Comparison of ENCODE assay signal across 9 cellular contexts in genomic region chr1:154157520-154158306, GRCh38. TPM values are rescaled to one million over a fixed set of nuclear protein-coding genes. Genes with fewer than 3 reads are reported as not detected.
A peak's percentile ranks its signal among the peaks of the same experiment; 100 is the strongest.
DNase-seq lines count a peak whose midpoint lies in the region; ATAC-seq and TF ChIP-seq lines count a peak whose summit lies in the region.
"Had no signal": no experiment of that assay in that cellular context is flagged by ENCODE, and none has a peak within 500 bp of the region (broad histone marks: within the 10 kb centered on the region; RNA-seq: fewer than 3 reads in every experiment).

No MANE protein-coding gene starts in this region.

- H3K23ac ChIP-seq in neuronal stem cell (ENCODE audit: low read depth, low read length, poor library complexity): no peak overlapping the region

- intact Hi-C loops in uterus (cut with DNase I; ENCODE audit: low total_unique reads): no loop called here

- H3K4me3 Mint-ChIP-seq in T-cell: peak overlapping the region; percentile 57 to 72 (median 67)
- H3K4me3 Mint-ChIP-seq in activated naive CD8-positive, alpha-beta T cell treated with anti-CD3 and anti-CD28 coated beads, Interleukin-2, amount 50 U/mL, for 24 hours: peak overlapping the region; percentile 64

- H3K36me3 ChIP-seq in neuronal stem cell (replicated peaks in 1 of 2; ENCODE audit: control insufficient read depth in 2 of 2, insufficient read depth in 2 of 2, low read length in 2 of 2) (peaks cover 17 to 87% of the 10 kb centered on the region in 2 donors), uterus (no peaks in the 10 kb centered on the region)

- peak overlapping the region; percentile 97 to 98 for H3K27ac Mint-ChIP-seq in T-cell
- peak overlapping the region; percentile 93 for H3K27ac Mint-ChIP-seq in activated naive CD8-positive, alpha-beta T cell treated with anti-CD3 and anti-CD28 coated beads, Interleukin-2, amount 50 U/mL, for 24 hours

- no peaks in the 10 kb centered on the region for H3K27me3 Mint-ChIP-seq in T-cell
- no peaks in the 10 kb centered on the region for H3K27me3 Mint-ChIP-seq in activated naive CD8-positive, alpha-beta T cell treated with anti-CD3 and anti-CD28 coated beads, Interleukin-2, amount 50 U/mL, for 24 hours

- no peak overlapping the region for H4K8ac ChIP-seq in neuronal stem cell (ENCODE audit: low read depth, low read length)

- H3K4me2 ChIP-seq in neuronal stem cell (ENCODE audit: insufficient read depth, low read length, poor library complexity, severe bottlenecking): no peak overlapping the region

- no peak overlapping the region for H2BK5ac ChIP-seq in neuronal stem cell (ENCODE audit: low read length)

- POLR2A ChIA-PET in T-cell (lab: Charles Lee): interaction anchor here (0.5 to 1.8 kb wide), 11 partner anchors 9 to 382 kb away, joined by 3 to 8 read pairs (median 4); partner anchors contain the start of genes SLC27A3 (in 1 of the 2) and UBAP2L (in 1 of the 2)

- H3K4ac ChIP-seq in neuronal stem cell (ENCODE audit: low read length): no peak overlapping the region

- no peak for TF ChIP-seq CTCF in uterus (IDR thresholded peaks at IDR 0.05)

- CTCF ChIA-PET in T-cell (lab: Charles Lee): interaction anchor here (0.5 to 1.5 kb wide), 11 partner anchors 11 to 214 kb away, joined by 3 to 12 read pairs (median 4); no protein-coding TSS in a partner anchor

- peaks cover 3 to 12% of the 10 kb centered on the region in 2 donors for H3K9me3 ChIP-seq in neuronal stem cell (replicated peaks in 1 of 2; ENCODE audit: control insufficient read depth in 2 of 2, insufficient read depth in 1 of 2, low read depth in 1 of 2, low read length in 2 of 2)
- no peaks in the 10 kb centered on the region for H3K9me3 ChIP-seq in uterus

- no peak for TF ChIP-seq POLR2A in uterus (IDR thresholded peaks at IDR 0.05)

- peak overlapping the region; percentile 62 for H3K27ac ChIP-seq in neuronal stem cell (replicated peaks; ENCODE audit: low read length)
- H3K27ac ChIP-seq in uterus: peak overlapping the region; percentile 36 to 86

- no peak overlapping the region for H2AFZ ChIP-seq in neuronal stem cell (ENCODE audit: low read length)

- H3K9me3 Mint-ChIP-seq in T-cell: peaks cover 0 to 4% (median 0%) of the 10 kb centered on the region in 3 donors
- peaks cover 16% of the 10 kb centered on the region for H3K9me3 Mint-ChIP-seq in activated naive CD8-positive, alpha-beta T cell treated with anti-CD3 and anti-CD28 coated beads, Interleukin-2, amount 50 U/mL, for 24 hours

- no CpG with 5 or more reads among the region's 7 CpGs for WGBS in neuronal stem cell (ENCODE audit: extremely low coverage in 2 of 2, insufficient read length in 2 of 2, insufficient replicate concordance in 1 of 2), 2 donors

- H3K9ac ChIP-seq in neuronal stem cell (ENCODE audit: low read depth, low read length, poor library complexity): no peak overlapping the region

- H3K27me3 ChIP-seq in neuronal stem cell (ENCODE audit: control insufficient read depth in 3 of 3, insufficient read depth in 3 of 3, low read depth in 1 of 3, low read length in 3 of 3): no peaks in the 10 kb centered on the region
- no peaks in the 10 kb centered on the region for H3K27me3 ChIP-seq in uterus

- H2BK12ac ChIP-seq in neuronal stem cell (ENCODE audit: low read length): no peak overlapping the region

- ATAC-seq in GM18517 (IDR thresholded peaks at IDR 0.05; ENCODE audit: unreplicated experiment): peak; percentile 62
- peak; percentile 69 for ATAC-seq in HG02938 (IDR thresholded peaks at IDR 0.05; ENCODE audit: unreplicated experiment)
- ATAC-seq in T-cell (replicated peaks in 1 of 4): peak; percentile 99
- peak; percentile 98 for ATAC-seq in activated naive CD8-positive, alpha-beta T cell treated with anti-CD3 and anti-CD28 coated beads, Interleukin-2, amount 50 U/mL, for 24 hours

- DNase-seq in T-cell: peak; percentile 38 to 89 (median 72)
- DNase-seq in activated naive CD8-positive, alpha-beta T cell treated with anti-CD3 and anti-CD28 coated beads, Interleukin-2, amount 50 U/mL, for 24 hours: peak; percentile 59
- peak; percentile 6 for DNase-seq in neuronal stem cell (ENCODE audit: low spot score)
- DNase-seq in uterus: peak in 1 of 2 donors; percentile 29
- DNase-seq in NCI-H2081 (lab: John Stamatoyannopoulos, UW): no peak
- no peak for DNase-seq in amniotic stem cell (lab: John Stamatoyannopoulos, UW)

- H3K36me3 Mint-ChIP-seq in T-cell: peaks cover 60% of the 10 kb centered on the region
- H3K36me3 Mint-ChIP-seq in activated naive CD8-positive, alpha-beta T cell treated with anti-CD3 and anti-CD28 coated beads, Interleukin-2, amount 50 U/mL, for 24 hours (ENCODE audit: low read depth): peaks cover 77% of the 10 kb centered on the region

- H3K4me1 ChIP-seq in neuronal stem cell (ENCODE audit: control insufficient read depth in 2 of 2, insufficient read depth in 1 of 2, low read depth in 1 of 2, low read length in 2 of 2): peaks cover 0 to 8% of the 10 kb centered on the region in 2 donors
- no peaks in the 10 kb centered on the region for H3K4me1 ChIP-seq in uterus

- H3K79me1 ChIP-seq in neuronal stem cell (ENCODE audit: low read depth, low read length): no peaks in the 10 kb centered on the region

- H2BK120ac ChIP-seq in neuronal stem cell (ENCODE audit: low read depth, low read length): no peak overlapping the region

- H3K4me1 Mint-ChIP-seq in T-cell: peaks cover 64 to 71% (median 70%) of the 10 kb centered on the region in 3 donors
- peaks cover 80% of the 10 kb centered on the region for H3K4me1 Mint-ChIP-seq in activated naive CD8-positive, alpha-beta T cell treated with anti-CD3 and anti-CD28 coated beads, Interleukin-2, amount 50 U/mL, for 24 hours

- no peak overlapping the region for H3K14ac ChIP-seq in neuronal stem cell (ENCODE audit: low read length)

- no peak overlapping the region for H3K4me3 ChIP-seq in neuronal stem cell (ENCODE audit: low read length in 2 of 2)
- H3K4me3 ChIP-seq in uterus: no peak overlapping the region

- H3K18ac ChIP-seq in neuronal stem cell (ENCODE audit: low read length): no peak overlapping the region

- H4K91ac ChIP-seq in neuronal stem cell (ENCODE audit: low read depth, low read length, poor library complexity): no peak overlapping the region

- no peak overlapping the region for H2BK15ac ChIP-seq in neuronal stem cell (ENCODE audit: low read length)

- H2AK5ac ChIP-seq in neuronal stem cell (ENCODE audit: low read depth, low read length): no peak overlapping the region

RNA-seq across cellular contexts. Expression of gene NUP210L, which starts 2.8 kb away (rescaled TPM):
- total RNA-seq in T-cell (under 1 TPM; 0.10 to 0.35 (median 0.18) TPM), uterus (under 1 TPM in 2 of 4 donors, not detected in 2; 0.09 to 0.21 TPM)
- not detected for polyA plus RNA-seq in neuronal stem cell (2013, experiment 1 of 2)
- not detected for polyA plus RNA-seq in neuronal stem cell (2013, experiment 2 of 2)

RNA-seq across cellular contexts. Expression of gene TPM3, which starts 34.2 kb away (rescaled TPM):
- total RNA-seq in T-cell (100 to 1,000 TPM; 340 to 396 (median 363) TPM), uterus (100 to 1,000 TPM; 130 to 263 (median 199) TPM)
- 202 TPM for polyA plus RNA-seq in neuronal stem cell (2013, experiment 1 of 2)
- polyA plus RNA-seq in neuronal stem cell (2013, experiment 2 of 2): 205 TPM

RNA-seq across cellular contexts. Expression of gene CFAP141, which starts 48.4 kb away (rescaled TPM):
- total RNA-seq in T-cell (not detected), uterus (not detected)
- polyA plus RNA-seq in neuronal stem cell (2013, experiment 1 of 2): not detected
- 0.24 TPM for polyA plus RNA-seq in neuronal stem cell (2013, experiment 2 of 2)
- total RNA-seq: NCI-H460 had no signal

Comparison
In these comparisons a context has a peak if more than half of its experiments do, and no peak if none do; other contexts are left out.
1. DNase-seq: peak in T-cell (34 of 34), activated naive CD8-positive, alpha-beta T cell treated with anti-CD3 and anti-CD28 coated beads, Interleukin-2, amount 50 U/mL, for 24 hours (single experiment) and neuronal stem cell (single experiment); none in NCI-H2081 (0 of 2) and amniotic stem cell (single experiment).
2. Peak in every context shown above with its lines, with median percentiles within 50 percentile points of each other: ATAC-seq.